Comparison of ENCODE assay signal across 1 cellular context in the genomic region with DNA sequence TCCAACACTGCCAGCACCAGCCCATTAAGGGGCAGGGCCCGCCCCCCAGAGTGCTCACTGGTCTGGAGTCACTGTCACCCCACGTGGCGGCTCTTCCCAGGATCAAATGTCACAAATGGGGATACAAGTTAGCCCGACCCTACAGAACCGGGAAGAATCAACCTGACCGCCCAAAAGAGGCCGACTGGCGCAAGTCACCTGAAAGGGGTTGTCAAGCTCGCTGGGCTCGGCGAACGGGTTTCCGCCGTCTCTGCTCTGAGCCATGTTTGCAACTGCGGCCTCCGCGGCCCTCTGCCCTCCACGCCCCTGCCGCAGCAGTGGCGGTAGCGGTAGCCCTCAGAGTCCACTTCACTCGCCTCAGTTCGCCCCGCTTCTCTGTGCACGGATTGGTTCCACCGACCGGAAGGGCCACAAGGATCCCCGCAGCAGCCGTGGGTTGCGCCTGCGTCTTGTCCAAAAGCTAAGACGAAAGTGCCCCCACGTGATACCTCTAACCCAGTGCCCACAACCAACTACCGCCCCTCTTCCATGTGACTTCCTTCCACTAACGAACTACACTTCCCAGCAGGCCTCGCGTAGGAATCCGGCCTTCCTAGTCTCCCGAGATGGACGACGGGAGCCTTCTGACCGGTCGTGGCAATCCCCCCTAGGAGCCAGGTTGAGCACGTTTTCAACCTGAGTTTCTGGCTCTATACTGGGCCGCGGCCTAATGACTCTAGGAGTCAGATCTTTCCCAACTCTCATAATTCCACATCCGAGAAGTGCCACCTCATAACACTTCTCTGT.
TF ChIP-seq lines count a peak whose summit lies in the region.

TSS of gene SCAMP3 (minus strand) at position 473 of the 786 bp plus-strand sequence. CDS start at position 264, 209 bp downstream.

TF ChIP-seq in GM12878, 131 proteins besides CTCF, POLR2A, EP300 and RAD21 (continued from another document and continues in another):
- TF ChIP-seq, protein P1, sequence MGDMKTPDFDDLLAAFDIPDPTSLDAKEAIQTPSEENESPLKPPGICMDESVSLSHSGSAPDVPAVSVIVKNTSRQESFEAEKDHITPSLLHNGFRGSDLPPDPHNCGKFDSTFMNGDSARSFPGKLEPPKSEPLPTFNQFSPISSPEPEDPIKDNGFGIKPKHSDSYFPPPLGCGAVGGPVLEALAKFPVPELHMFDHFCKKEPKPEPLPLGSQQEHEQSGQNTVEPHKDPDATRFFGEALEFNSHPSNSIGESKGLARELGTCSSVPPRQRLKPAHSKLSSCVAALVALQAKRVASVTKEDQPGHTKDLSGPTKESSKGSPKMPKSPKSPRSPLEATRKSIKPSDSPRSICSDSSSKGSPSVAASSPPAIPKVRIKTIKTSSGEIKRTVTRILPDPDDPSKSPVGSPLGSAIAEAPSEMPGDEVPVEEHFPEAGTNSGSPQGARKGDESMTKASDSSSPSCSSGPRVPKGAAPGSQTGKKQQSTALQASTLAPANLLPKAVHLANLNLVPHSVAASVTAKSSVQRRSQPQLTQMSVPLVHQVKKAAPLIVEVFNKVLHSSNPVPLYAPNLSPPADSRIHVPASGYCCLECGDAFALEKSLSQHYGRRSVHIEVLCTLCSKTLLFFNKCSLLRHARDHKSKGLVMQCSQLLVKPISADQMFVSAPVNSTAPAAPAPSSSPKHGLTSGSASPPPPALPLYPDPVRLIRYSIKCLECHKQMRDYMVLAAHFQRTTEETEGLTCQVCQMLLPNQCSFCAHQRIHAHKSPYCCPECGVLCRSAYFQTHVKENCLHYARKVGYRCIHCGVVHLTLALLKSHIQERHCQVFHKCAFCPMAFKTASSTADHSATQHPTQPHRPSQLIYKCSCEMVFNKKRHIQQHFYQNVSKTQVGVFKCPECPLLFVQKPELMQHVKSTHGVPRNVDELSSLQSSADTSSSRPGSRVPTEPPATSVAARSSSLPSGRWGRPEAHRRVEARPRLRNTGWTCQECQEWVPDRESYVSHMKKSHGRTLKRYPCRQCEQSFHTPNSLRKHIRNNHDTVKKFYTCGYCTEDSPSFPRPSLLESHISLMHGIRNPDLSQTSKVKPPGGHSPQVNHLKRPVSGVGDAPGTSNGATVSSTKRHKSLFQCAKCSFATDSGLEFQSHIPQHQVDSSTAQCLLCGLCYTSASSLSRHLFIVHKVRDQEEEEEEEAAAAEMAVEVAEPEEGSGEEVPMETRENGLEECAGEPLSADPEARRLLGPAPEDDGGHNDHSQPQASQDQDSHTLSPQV (IDR thresholded peaks at IDR 0.05): no peak
- TF ChIP-seq BCL3 (IDR thresholded peaks at IDR 0.05; ENCODE audit: borderline replicate concordance, insufficient read depth, low read depth, low read length, poor library complexity, severe bottlenecking): peak; percentile 94
- peak; percentile 75; the same call in 1 of the 2 replicates for TF ChIP-seq TCF3 (IDR thresholded peaks at IDR 0.05; ENCODE audit: borderline replicate concordance, insufficient read depth, low read depth, low read length)
- no peak for TF ChIP-seq STAT1 (conservative IDR thresholded peaks at IDR 0.05)
- TF ChIP-seq SUPT20H (IDR thresholded peaks at IDR 0.05; ENCODE audit: borderline replicate concordance, control insufficient read depth, low read depth, low read length): no peak
- TF ChIP-seq MEF2B (IDR thresholded peaks at IDR 0.05; ENCODE audit: partially characterized antibody, poor library complexity, severe bottlenecking): peak; percentile 12
- peak; percentile 71 for TF ChIP-seq BRCA1 (IDR thresholded peaks at IDR 0.05; ENCODE audit: low read depth, low read length)
- TF ChIP-seq CREM (IDR thresholded peaks at IDR 0.05; ENCODE audit: low read depth): peak; percentile 92; the same call in 1 of the 2 replicates
- TF ChIP-seq JUNB (IDR thresholded peaks at IDR 0.05): no peak
- TF ChIP-seq YBX1 (IDR thresholded peaks at IDR 0.05): no peak
- TF ChIP-seq, protein P2, sequence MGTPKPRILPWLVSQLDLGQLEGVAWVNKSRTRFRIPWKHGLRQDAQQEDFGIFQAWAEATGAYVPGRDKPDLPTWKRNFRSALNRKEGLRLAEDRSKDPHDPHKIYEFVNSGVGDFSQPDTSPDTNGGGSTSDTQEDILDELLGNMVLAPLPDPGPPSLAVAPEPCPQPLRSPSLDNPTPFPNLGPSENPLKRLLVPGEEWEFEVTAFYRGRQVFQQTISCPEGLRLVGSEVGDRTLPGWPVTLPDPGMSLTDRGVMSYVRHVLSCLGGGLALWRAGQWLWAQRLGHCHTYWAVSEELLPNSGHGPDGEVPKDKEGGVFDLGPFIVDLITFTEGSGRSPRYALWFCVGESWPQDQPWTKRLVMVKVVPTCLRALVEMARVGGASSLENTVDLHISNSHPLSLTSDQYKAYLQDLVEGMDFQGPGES (IDR thresholded peaks at IDR 0.05): peak; percentile 42; the same call in 1 of the 2 replicates
- TF ChIP-seq, protein P3, sequence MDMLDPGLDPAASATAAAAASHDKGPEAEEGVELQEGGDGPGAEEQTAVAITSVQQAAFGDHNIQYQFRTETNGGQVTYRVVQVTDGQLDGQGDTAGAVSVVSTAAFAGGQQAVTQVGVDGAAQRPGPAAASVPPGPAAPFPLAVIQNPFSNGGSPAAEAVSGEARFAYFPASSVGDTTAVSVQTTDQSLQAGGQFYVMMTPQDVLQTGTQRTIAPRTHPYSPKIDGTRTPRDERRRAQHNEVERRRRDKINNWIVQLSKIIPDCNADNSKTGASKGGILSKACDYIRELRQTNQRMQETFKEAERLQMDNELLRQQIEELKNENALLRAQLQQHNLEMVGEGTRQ (IDR thresholded peaks at IDR 0.05; ENCODE audit: borderline replicate concordance, low read depth, low read length): peak; percentile 98
- no peak for TF ChIP-seq NR2C2 (IDR thresholded peaks at IDR 0.05; ENCODE audit: borderline replicate concordance, control insufficient read depth, insufficient read length, low read depth)
- TF ChIP-seq, protein P4, sequence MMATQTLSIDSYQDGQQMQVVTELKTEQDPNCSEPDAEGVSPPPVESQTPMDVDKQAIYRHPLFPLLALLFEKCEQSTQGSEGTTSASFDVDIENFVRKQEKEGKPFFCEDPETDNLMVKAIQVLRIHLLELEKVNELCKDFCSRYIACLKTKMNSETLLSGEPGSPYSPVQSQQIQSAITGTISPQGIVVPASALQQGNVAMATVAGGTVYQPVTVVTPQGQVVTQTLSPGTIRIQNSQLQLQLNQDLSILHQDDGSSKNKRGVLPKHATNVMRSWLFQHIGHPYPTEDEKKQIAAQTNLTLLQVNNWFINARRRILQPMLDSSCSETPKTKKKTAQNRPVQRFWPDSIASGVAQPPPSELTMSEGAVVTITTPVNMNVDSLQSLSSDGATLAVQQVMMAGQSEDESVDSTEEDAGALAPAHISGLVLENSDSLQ (IDR thresholded peaks at IDR 0.05): peak; percentile 32; the same call in 1 of the 2 replicates
- peak; percentile 82 for TF ChIP-seq BACH1 (IDR thresholded peaks at IDR 0.05; ENCODE audit: borderline replicate concordance)
- TF ChIP-seq ZBTB40 (IDR thresholded peaks at IDR 0.05; ENCODE audit: borderline replicate concordance): peak; percentile 91
- peak; percentile 94 for TF ChIP-seq IKZF1 (conservative IDR thresholded peaks at IDR 0.05)
- TF ChIP-seq MEF2A (IDR thresholded peaks at IDR 0.05; ENCODE audit: insufficient read depth, low read depth, low read length): 0 out of 2 replicates have a peak, but pooled peaks have one; percentile 32
- peak; percentile 54 for TF ChIP-seq CBFB (IDR thresholded peaks at IDR 0.05; ENCODE audit: low read depth)
- peak; percentile 99 for TF ChIP-seq RAD51 (IDR thresholded peaks at IDR 0.05)
- TF ChIP-seq, protein P5, sequence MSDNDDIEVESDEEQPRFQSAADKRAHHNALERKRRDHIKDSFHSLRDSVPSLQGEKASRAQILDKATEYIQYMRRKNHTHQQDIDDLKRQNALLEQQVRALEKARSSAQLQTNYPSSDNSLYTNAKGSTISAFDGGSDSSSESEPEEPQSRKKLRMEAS (IDR thresholded peaks at IDR 0.05; ENCODE audit: low read depth, low read length): peak; percentile 97
- TF ChIP-seq GATAD2B (conservative IDR thresholded peaks at IDR 0.05; ENCODE audit: low read depth): peak; percentile 40; the same call in 1 of the 2 replicates
- peak; percentile 95 for TF ChIP-seq CHD2 (IDR thresholded peaks at IDR 0.05; ENCODE audit: borderline replicate concordance, low read depth, low read length)
- TF ChIP-seq, protein P6, sequence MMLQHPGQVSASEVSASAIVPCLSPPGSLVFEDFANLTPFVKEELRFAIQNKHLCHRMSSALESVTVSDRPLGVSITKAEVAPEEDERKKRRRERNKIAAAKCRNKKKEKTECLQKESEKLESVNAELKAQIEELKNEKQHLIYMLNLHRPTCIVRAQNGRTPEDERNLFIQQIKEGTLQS (IDR thresholded peaks at IDR 0.05; ENCODE audit: borderline replicate concordance, extremely low read depth, low read depth, low read length): peak; percentile 91
- TF ChIP-seq, protein P7, sequence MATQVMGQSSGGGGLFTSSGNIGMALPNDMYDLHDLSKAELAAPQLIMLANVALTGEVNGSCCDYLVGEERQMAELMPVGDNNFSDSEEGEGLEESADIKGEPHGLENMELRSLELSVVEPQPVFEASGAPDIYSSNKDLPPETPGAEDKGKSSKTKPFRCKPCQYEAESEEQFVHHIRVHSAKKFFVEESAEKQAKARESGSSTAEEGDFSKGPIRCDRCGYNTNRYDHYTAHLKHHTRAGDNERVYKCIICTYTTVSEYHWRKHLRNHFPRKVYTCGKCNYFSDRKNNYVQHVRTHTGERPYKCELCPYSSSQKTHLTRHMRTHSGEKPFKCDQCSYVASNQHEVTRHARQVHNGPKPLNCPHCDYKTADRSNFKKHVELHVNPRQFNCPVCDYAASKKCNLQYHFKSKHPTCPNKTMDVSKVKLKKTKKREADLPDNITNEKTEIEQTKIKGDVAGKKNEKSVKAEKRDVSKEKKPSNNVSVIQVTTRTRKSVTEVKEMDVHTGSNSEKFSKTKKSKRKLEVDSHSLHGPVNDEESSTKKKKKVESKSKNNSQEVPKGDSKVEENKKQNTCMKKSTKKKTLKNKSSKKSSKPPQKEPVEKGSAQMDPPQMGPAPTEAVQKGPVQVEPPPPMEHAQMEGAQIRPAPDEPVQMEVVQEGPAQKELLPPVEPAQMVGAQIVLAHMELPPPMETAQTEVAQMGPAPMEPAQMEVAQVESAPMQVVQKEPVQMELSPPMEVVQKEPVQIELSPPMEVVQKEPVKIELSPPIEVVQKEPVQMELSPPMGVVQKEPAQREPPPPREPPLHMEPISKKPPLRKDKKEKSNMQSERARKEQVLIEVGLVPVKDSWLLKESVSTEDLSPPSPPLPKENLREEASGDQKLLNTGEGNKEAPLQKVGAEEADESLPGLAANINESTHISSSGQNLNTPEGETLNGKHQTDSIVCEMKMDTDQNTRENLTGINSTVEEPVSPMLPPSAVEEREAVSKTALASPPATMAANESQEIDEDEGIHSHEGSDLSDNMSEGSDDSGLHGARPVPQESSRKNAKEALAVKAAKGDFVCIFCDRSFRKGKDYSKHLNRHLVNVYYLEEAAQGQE (IDR thresholded peaks at IDR 0.05; ENCODE audit: low read depth, low read length): 0 out of 2 replicates have a peak, but pooled peaks have one; percentile 30
- TF ChIP-seq DPF2 (IDR thresholded peaks at IDR 0.05): 0 out of 2 replicates have a peak, but pooled peaks have one; percentile 7
- TF ChIP-seq MXI1 (IDR thresholded peaks at IDR 0.05; ENCODE audit: low read depth, low read length): peak; percentile 81
- peak; percentile 55; the same call in 1 of the 2 replicates for TF ChIP-seq TARDBP (IDR thresholded peaks at IDR 0.05; ENCODE audit: borderline replicate concordance)
- peak; percentile 91 for TF ChIP-seq USF1 (IDR thresholded peaks at IDR 0.05; ENCODE audit: borderline replicate concordance, extremely low read length, insufficient read depth, low read depth, low read length)
- peak; percentile 52; the same call in 1 of the 2 replicates for TF ChIP-seq TAF1 (IDR thresholded peaks at IDR 0.05; ENCODE audit: borderline replicate concordance, low read depth, low read length)
- TF ChIP-seq NBN (IDR thresholded peaks at IDR 0.05): peak; percentile 72
- peak; percentile 43; the same call in 1 of the 2 replicates for TF ChIP-seq ATF7 (IDR thresholded peaks at IDR 0.05; ENCODE audit: low read depth)
- TF ChIP-seq ZNF217 (IDR thresholded peaks at IDR 0.05): no peak
- peak; percentile 28; the same call in 1 of the 2 replicates for TF ChIP-seq MTA2 (IDR thresholded peaks at IDR 0.05; ENCODE audit: low read depth)
